35 cellular contexts compared by ENCODE assay signal in genomic region chr12:5374691-5375090, GRCh38. TPM values are rescaled to one million over a fixed set of nuclear protein-coding genes. Genes with fewer than 3 reads are reported as not detected.
"Had no signal": no experiment of that assay in that cellular context is flagged by ENCODE, and none has a peak within 500 bp of the region (broad histone marks: within the 10 kb centered on the region; RNA-seq: fewer than 3 reads in every experiment).

No MANE protein-coding gene starts in this region.

- H3K4me3 ChIP-seq: MG63 had no signal

- DNase-seq: Karpas-422, Kasumi-1, KBM-7, KG1, MG63, MM.1S, MV-4-11, NCI-H1048, NCI-H1092, NCI-H1092 treated with DMSO at 0.1 percent for 48 hours, NCI-H1105, NCI-H1105 treated with DMSO at 0.1 percent for 48 hours, NCI-H1417, NCI-H1417 treated with DMSO at 0.1 percent for 48 hours, NCI-H1436, NCI-H1436 treated with DMSO at 0.1 percent for 48 hours, NCI-H146, NCI-H1694, NCI-H1694 treated with DMSO at 0.1 percent for 48 hours, NCI-H187, NCI-H187 treated with DMSO at 0.1 percent for 48 hours, NCI-H2029, NCI-H2029 treated with DMSO at 0.1 percent for 48 hours, NCI-H2081, NCI-H2081 treated with DMSO at 0.1 percent for 48 hours, NCI-H2107, NCI-H2171, NCI-H2171 treated with DMSO at 0.1 percent for 48 hours, NCI-H2227 treated with DMSO at 0.1 percent for 48 hours, NCI-H226, NCI-H345, NCI-H446, NCI-H446 treated with DMSO at 0.1 percent for 48 hours had no signal

- H3K27me3 ChIP-seq: MG63 had no signal

- H3K9me3 ChIP-seq: MG63 had no signal

- H3K36me3 ChIP-seq: MG63 had no signal

RNA-seq across cellular contexts. Expression of gene NTF3, which starts 57.2 kb away (rescaled TPM):
- total RNA-seq: MCF 10A, NCI-H460 had no signal
